8 cellular contexts compared by ENCODE assay signal in the genomic region with DNA sequence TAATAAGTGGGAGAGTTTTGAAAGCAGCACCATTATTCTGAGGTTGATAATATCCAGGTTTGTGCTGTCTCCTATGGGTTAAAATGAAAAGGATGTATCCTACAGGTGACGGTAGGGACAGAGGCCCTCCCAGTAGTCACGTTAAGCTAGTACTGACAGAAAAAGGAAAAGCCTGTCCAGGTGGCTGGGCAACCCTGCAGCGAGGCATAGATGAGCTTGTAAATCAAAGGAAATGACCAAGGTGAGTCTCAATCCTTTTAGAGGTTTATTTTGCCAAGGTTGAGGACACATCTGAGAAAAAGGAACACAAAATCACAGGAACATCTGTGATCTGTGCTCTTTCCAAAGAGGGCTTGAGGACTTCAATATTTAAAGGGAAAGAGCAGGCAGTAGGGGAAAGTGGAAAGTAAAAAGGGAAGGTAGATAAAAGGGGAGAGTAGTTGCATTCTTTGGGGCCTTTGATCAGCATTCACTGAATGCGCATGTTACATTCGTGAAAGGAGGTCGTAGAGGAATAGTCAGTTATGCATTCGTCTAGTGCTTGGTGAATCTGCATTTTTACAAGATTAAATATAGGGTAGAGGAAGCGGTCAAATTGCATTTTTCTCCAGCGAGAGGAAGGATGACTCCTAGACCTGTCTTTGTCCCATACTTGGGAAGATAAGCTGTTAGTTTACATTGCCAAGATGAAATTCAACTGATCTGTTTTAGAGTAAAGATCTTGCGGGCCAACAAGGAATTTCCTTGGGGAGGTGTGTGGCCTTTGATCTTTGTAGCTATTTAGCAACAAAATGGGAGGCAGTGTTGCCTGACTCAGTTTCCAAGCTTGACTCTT. TPM values are rescaled to one million over a fixed set of nuclear protein-coding genes. Genes with fewer than 3 reads are reported as not detected.
DNase-seq lines count a peak whose midpoint lies in the region; ATAC-seq and TF ChIP-seq lines count a peak whose summit lies in the region.

No MANE protein-coding gene starts in this region.

- DNase-seq in activated CD4-positive, alpha-beta T cell treated with anti-CD3 and anti-CD28 coated beads for 36 hours, result no peak
- DNase-seq in activated CD4-positive, alpha-beta T cell treated with anti-CD3 and anti-CD28 coated beads, Interleukin-2, amount 50 U/mL, for 4 hours, result no peak
- DNase-seq in immature natural killer cell, result no peak
- no peak for DNase-seq in suprapubic skin (ENCODE audit: low spot score in 2 of 2)
- DNase-seq in DMS 273 (lab: John Stamatoyannopoulos, UW; ENCODE audit: unreplicated experiment), result no peak
- no peak for DNase-seq in left lobe of liver (ENCODE audit: low spot score)

- no peak for TF ChIP-seq POLR2A in suprapubic skin (IDR thresholded peaks at IDR 0.05)

- H3K4me3 Mint-ChIP-seq in activated CD4-positive, alpha-beta T cell treated with anti-CD3 and anti-CD28 coated beads for 36 hours, result peak overlapping the region; percentile 85
- peak overlapping the region; percentile 95 for H3K4me3 Mint-ChIP-seq in activated naive CD8-positive, alpha-beta T cell
- peak overlapping the region; percentile 90 to 99 (median 96) for H3K4me3 Mint-ChIP-seq in immature natural killer cell

- TF ChIP-seq EP300 in suprapubic skin (IDR thresholded peaks at IDR 0.05), result no peak

- peaks cover 7% of the 10 kb centered on the region for H3K36me3 ChIP-seq in suprapubic skin

- peak overlapping the region; percentile 98 for H3K27ac ChIP-seq in suprapubic skin

- POLR2A ChIA-PET in activated CD4-positive, alpha-beta T cell treated with anti-CD3 and anti-CD28 coated beads for 36 hours (lab: Charles Lee), result interaction anchor here (0.9 to 2.1 kb wide), 3 partner anchors 14 to 22 kb away, joined by 3 to 5 read pairs (median 3); a partner anchor contains a TSS

- CTCF ChIA-PET in activated CD4-positive, alpha-beta T cell treated with anti-CD3 and anti-CD28 coated beads for 36 hours (lab: Charles Lee), result interaction anchor here (0.6 to 4.8 kb wide), 6 partner anchors 8 to 386 kb away, joined by 3 to 30 read pairs (median 6); a partner anchor contains a TSS

- TF ChIP-seq CTCF in suprapubic skin (IDR thresholded peaks at IDR 0.05), result no peak

- no peaks in the 10 kb centered on the region for H3K9me3 Mint-ChIP-seq in activated CD4-positive, alpha-beta T cell treated with anti-CD3 and anti-CD28 coated beads for 36 hours (ENCODE audit: low read depth)
- H3K9me3 Mint-ChIP-seq in activated naive CD8-positive, alpha-beta T cell (ENCODE audit: low read depth), result no peaks in the 10 kb centered on the region
- no peaks in the 10 kb centered on the region for H3K9me3 Mint-ChIP-seq in immature natural killer cell

- H3K4me1 ChIP-seq in suprapubic skin, result peaks cover 31% of the 10 kb centered on the region

- intact Hi-C loops in activated CD4-positive, alpha-beta T cell treated with anti-CD3 and anti-CD28 coated beads for 36 hours (cut with DNase I, micrococcal nuclease), result loop anchor here (1.0 to 2.0 kb wide), 2 partner anchors 21 kb away; a partner anchor contains a TSS

- peak overlapping the region; percentile 97 for H3K27ac Mint-ChIP-seq in activated CD4-positive, alpha-beta T cell treated with anti-CD3 and anti-CD28 coated beads for 36 hours
- H3K27ac Mint-ChIP-seq in activated naive CD8-positive, alpha-beta T cell, result peak overlapping the region; percentile 98
- H3K27ac Mint-ChIP-seq in immature natural killer cell, result peak overlapping the region; percentile 79 to 98 (median 97)

- H3K4me3 ChIP-seq in suprapubic skin, result peak overlapping the region; percentile 96

- peaks cover 44% of the 10 kb centered on the region for H3K4me1 Mint-ChIP-seq in activated CD4-positive, alpha-beta T cell treated with anti-CD3 and anti-CD28 coated beads for 36 hours
- peaks cover 46% of the 10 kb centered on the region for H3K4me1 Mint-ChIP-seq in activated naive CD8-positive, alpha-beta T cell (ENCODE audit: low read depth)
- H3K4me1 Mint-ChIP-seq in immature natural killer cell, result peaks cover 42 to 53% of the 10 kb centered on the region in 2 donors

- no peak for ATAC-seq in activated CD4-positive, alpha-beta T cell treated with anti-CD3 and anti-CD28 coated beads for 36 hours
- ATAC-seq in HG03108 (IDR thresholded peaks at IDR 0.05; ENCODE audit: unreplicated experiment), result no peak
- no peak for ATAC-seq in left lobe of liver

- H3K36me3 Mint-ChIP-seq in activated CD4-positive, alpha-beta T cell treated with anti-CD3 and anti-CD28 coated beads for 36 hours (ENCODE audit: low read depth), result peaks cover 28% of the 10 kb centered on the region
- H3K36me3 Mint-ChIP-seq in activated naive CD8-positive, alpha-beta T cell, result peaks cover 5% of the 10 kb centered on the region
- H3K36me3 Mint-ChIP-seq in immature natural killer cell, result peaks cover 8 to 9% (median 8%) of the 10 kb centered on the region in 3 donors

- WGBS in suprapubic skin, result 80% methylated on average over 10 of the region's 10 CpGs

- no peaks in the 10 kb centered on the region for H3K27me3 ChIP-seq in suprapubic skin

- no peaks in the 10 kb centered on the region for H3K9me3 ChIP-seq in suprapubic skin

- peaks cover 2% of the 10 kb centered on the region for H3K27me3 Mint-ChIP-seq in activated CD4-positive, alpha-beta T cell treated with anti-CD3 and anti-CD28 coated beads for 36 hours
- no peaks in the 10 kb centered on the region for H3K27me3 Mint-ChIP-seq in activated naive CD8-positive, alpha-beta T cell
- peaks cover 2 to 11% (median 9%) of the 10 kb centered on the region in 3 donors for H3K27me3 Mint-ChIP-seq in immature natural killer cell (ENCODE audit: low read depth in 3 of 3)

RNA-seq across cellular contexts. Expression of a gene that starts 0.9 kb away (rescaled TPM):
- 100 to 1,000 TPM; 261 to 320 TPM for total RNA-seq in activated CD4-positive, alpha-beta T cell treated with anti-CD3 and anti-CD28 coated beads for 36 hours
- 100 to 1,000 TPM; 162 to 223 (median 166) TPM for polyA plus RNA-seq in immature natural killer cell
- total RNA-seq in suprapubic skin, result 10 to 100 TPM; 38.2 to 61.4 (median 56.7) TPM
- total RNA-seq in left lobe of liver, result 194 TPM

RNA-seq across cellular contexts. Expression of a gene that starts 15.2 kb away (rescaled TPM):
- total RNA-seq in activated CD4-positive, alpha-beta T cell treated with anti-CD3 and anti-CD28 coated beads for 36 hours, result 1 to 10 TPM; 2.1 to 2.8 TPM
- polyA plus RNA-seq in immature natural killer cell, result 1 to 10 TPM in 1 of 3 donors, under 1 TPM in 2; 0.16 to 1.6 (median 0.85) TPM
- total RNA-seq in suprapubic skin (10 to 100 TPM; 19.0 to 35.5 (median 25.4) TPM), left lobe of liver (2.9 TPM)

RNA-seq across cellular contexts. Expression of a gene that starts 21.6 kb away (rescaled TPM):
- total RNA-seq in activated CD4-positive, alpha-beta T cell treated with anti-CD3 and anti-CD28 coated beads for 36 hours, result under 1 TPM; 0.09 TPM
- polyA plus RNA-seq in immature natural killer cell, result under 1 TPM in 1 of 3 donors, not detected in 2; 0.19 TPM
- 1 to 10 TPM in 2 of 4 donors, under 1 TPM in 2; 0.76 to 1.5 (median 0.99) TPM for total RNA-seq in suprapubic skin
- total RNA-seq in left lobe of liver, result 0.50 TPM
